Comparison of ENCODE assay signal across 29 cellular contexts in the genomic region with DNA sequence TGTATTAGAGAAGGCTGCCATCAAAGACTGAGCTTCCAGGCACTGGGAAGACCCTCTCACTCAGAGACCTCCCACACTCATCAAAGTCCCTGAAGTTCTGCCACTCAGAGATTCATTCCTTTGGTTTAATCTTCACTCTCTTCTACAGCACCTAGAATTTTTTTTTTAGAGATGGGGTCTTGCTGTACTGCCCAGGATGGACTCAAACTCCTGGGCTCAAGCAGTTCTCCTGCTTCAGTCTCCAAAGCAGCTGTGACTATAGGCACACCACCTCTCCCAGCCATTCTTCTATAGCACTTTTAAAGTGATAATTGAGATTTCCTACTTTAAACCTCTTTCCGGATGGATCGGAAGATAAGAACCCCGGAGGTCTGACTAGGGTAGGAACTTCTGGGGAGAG. TPM values are rescaled to one million over a fixed set of nuclear protein-coding genes. Genes with fewer than 3 reads are reported as not detected.
"Had no signal": no experiment of that assay in that cellular context is flagged by ENCODE, and none has a peak within 500 bp of the region (broad histone marks: within the 10 kb centered on the region; RNA-seq: fewer than 3 reads in every experiment).

No MANE protein-coding gene starts in this region.

- DNase-seq: activated CD4-positive, alpha-beta memory T cell treated with anti-CD3 and anti-CD28 coated beads, Interleukin-2, amount 10 ng/mL, durations not matched to agents 7 days and 5 days; activated CD4-positive, alpha-beta T cell treated with anti-CD3 and anti-CD28 coated beads for 1 hour; activated CD4-positive, alpha-beta T cell treated with anti-CD3 and anti-CD28 coated beads for 4 hours; activated CD4-positive, alpha-beta T cell treated with anti-CD3 and anti-CD28 coated beads, Interleukin-2, amount 10 ng/mL, durations not matched to agents 7 days and 5 days; activated CD4-positive, alpha-beta T cell treated with anti-CD3 and anti-CD28 coated beads, Interleukin-2, amount 50 U/mL, for 4 hours; activated CD8-positive, alpha-beta memory T cell treated with anti-CD3 and anti-CD28 coated beads, Interleukin-2, amount 50 U/mL, for 48 hours; activated gamma-delta T cell treated with Interleukin-2 at 50 U/mL for 16 hours; activated naive CD4-positive, alpha-beta T cell treated with anti-CD3 and anti-CD28 coated beads, Interleukin-2, amount 50 U/mL, for 16 hours; activated naive CD4-positive, alpha-beta T cell treated with Interleukin-2 at 50 U/mL for 16 hours; activated T-cell treated with anti-CD3 and anti-CD28 coated beads for 4 hours; activated T-cell treated with anti-CD3 and anti-CD28 coated beads, Interleukin-2, amount 50 U/mL, for 24 hours; activated T-cell treated with anti-CD3 and anti-CD28 coated beads, Interleukin-2, amount 50 U/mL, for 72 hours; amniotic stem cell; anterior cingulate cortex; brain microvascular endothelial cell; dorsolateral prefrontal cortex; effector memory CD4-positive, alpha-beta T cell; endodermal cell; foreskin fibroblast; T-helper 1 cell; T-helper 17 cell; T1000 had no signal

- H3K27me3 Mint-ChIP-seq: activated CD4-positive, alpha-beta memory T cell treated with anti-CD3 and anti-CD28 coated beads, Interleukin-2, amount 10 ng/mL, durations not matched to agents 7 days and 5 days; activated naive CD8-positive, alpha-beta T cell; central memory CD8-positive, alpha-beta T cell; dendritic cell treated with granulocyte-macrophage colony-stimulating factor and Interleukin-4, amounts not matched to agents 40 ng/mL and 50 ng/mL, for 4 days; T-helper 17 cell had no signal

- H3K4me3 Mint-ChIP-seq: activated CD4-positive, alpha-beta memory T cell treated with anti-CD3 and anti-CD28 coated beads, Interleukin-2, amount 10 ng/mL, durations not matched to agents 7 days and 5 days; activated CD4-positive, alpha-beta T cell treated with anti-CD3 and anti-CD28 coated beads, Interleukin-2, amount 10 ng/mL, durations not matched to agents 7 days and 5 days; activated naive CD8-positive, alpha-beta T cell; activated T-cell treated with anti-CD3 and anti-CD28 coated beads, Interleukin-2, amount 50 U/mL, for 24 hours; activated T-cell treated with anti-CD3 and anti-CD28 coated beads, Interleukin-2, amount 50 U/mL, for 72 hours; central memory CD8-positive, alpha-beta T cell; dendritic cell treated with granulocyte-macrophage colony-stimulating factor and Interleukin-4, amounts not matched to agents 40 ng/mL and 50 ng/mL, for 4 days; endodermal cell; T-helper 17 cell; T-helper 2 cell treated with Interferon-gamma antibody and Interleukin-4, amounts not matched to agents 5 μg/mL and 100 μg/mL, for 36 hours had no signal

- H3K27me3 ChIP-seq: brain microvascular endothelial cell, dorsolateral prefrontal cortex had no signal

- H3K4me3 ChIP-seq: coronary artery, dorsolateral prefrontal cortex had no signal

- H3K9me3 Mint-ChIP-seq: activated CD4-positive, alpha-beta memory T cell treated with anti-CD3 and anti-CD28 coated beads, Interleukin-2, amount 10 ng/mL, durations not matched to agents 7 days and 5 days; activated CD4-positive, alpha-beta T cell treated with anti-CD3 and anti-CD28 coated beads, Interleukin-2, amount 10 ng/mL, durations not matched to agents 7 days and 5 days; activated T-cell treated with anti-CD3 and anti-CD28 coated beads, Interleukin-2, amount 50 U/mL, for 24 hours; activated T-cell treated with anti-CD3 and anti-CD28 coated beads, Interleukin-2, amount 50 U/mL, for 72 hours; central memory CD8-positive, alpha-beta T cell; dendritic cell treated with granulocyte-macrophage colony-stimulating factor and Interleukin-4, amounts not matched to agents 40 ng/mL and 50 ng/mL, for 4 days; endodermal cell; T-helper 2 cell treated with Interferon-gamma antibody and Interleukin-4, amounts not matched to agents 5 μg/mL and 100 μg/mL, for 36 hours had no signal

- H3K36me3 Mint-ChIP-seq: activated naive CD8-positive, alpha-beta T cell had no signal

- H3K36me3 ChIP-seq: brain microvascular endothelial cell had no signal

- H3K27ac Mint-ChIP-seq: activated CD4-positive, alpha-beta memory T cell treated with anti-CD3 and anti-CD28 coated beads, Interleukin-2, amount 10 ng/mL, durations not matched to agents 7 days and 5 days; activated CD4-positive, alpha-beta T cell treated with anti-CD3 and anti-CD28 coated beads, Interleukin-2, amount 10 ng/mL, durations not matched to agents 7 days and 5 days; activated naive CD8-positive, alpha-beta T cell; activated T-cell treated with anti-CD3 and anti-CD28 coated beads, Interleukin-2, amount 50 U/mL, for 24 hours; activated T-cell treated with anti-CD3 and anti-CD28 coated beads, Interleukin-2, amount 50 U/mL, for 72 hours; dendritic cell treated with granulocyte-macrophage colony-stimulating factor and Interleukin-4, amounts not matched to agents 40 ng/mL and 50 ng/mL, for 4 days; endodermal cell; T-helper 17 cell; T-helper 2 cell treated with Interferon-gamma antibody and Interleukin-4, amounts not matched to agents 5 μg/mL and 100 μg/mL, for 36 hours had no signal

- ATAC-seq: activated T-cell treated with anti-CD3 and anti-CD28 coated beads, Interleukin-2, amount 50 U/mL, for 72 hours; esophagus mucosa; T-helper 17 cell had no signal

- H3K27ac ChIP-seq: brain microvascular endothelial cell, coronary artery, dorsolateral prefrontal cortex had no signal

RNA-seq across cellular contexts. Expression of a gene that starts 58.3 kb away (rescaled TPM):
- total RNA-seq: activated CD4-positive, alpha-beta T cell treated with anti-CD3 and anti-CD28 coated beads, Interleukin-2, amount 10 ng/mL, durations not matched to agents 7 days and 5 days; cardiac septum; T-helper 17 cell had no signal
